In the genomic region with DNA sequence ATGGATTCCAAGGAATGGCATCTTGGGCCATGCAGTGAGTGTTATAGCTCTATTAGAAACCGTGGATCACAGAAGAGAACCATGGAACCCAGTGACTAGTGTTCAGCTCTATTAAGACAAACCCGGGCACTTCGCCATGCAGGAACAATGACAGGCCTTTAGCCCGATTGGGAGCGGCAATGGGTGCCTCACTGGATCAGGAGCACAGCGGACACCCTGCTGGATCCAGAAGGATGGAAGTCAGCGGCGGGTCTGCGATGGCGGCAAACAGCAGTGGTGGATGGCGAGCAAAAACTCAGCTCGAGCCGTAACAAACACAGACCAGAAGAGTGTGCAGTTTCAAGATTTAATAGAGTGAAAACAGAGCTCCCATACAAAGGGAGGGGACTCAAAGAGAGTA, we compare ENCODE assay signal across 7 cellular contexts. TPM values are rescaled to one million over a fixed set of nuclear protein-coding genes. Genes with fewer than 3 reads are reported as not detected.
"Had no signal": no experiment of that assay in that cellular context is flagged by ENCODE, and none has a peak within 500 bp of the region (broad histone marks: within the 10 kb centered on the region; RNA-seq: fewer than 3 reads in every experiment).

No MANE protein-coding gene starts in this region.

RNA-seq across cellular contexts. Expression of gene RANBP3L, which starts 31.0 kb away (rescaled TPM):
- total RNA-seq: dermis blood vessel endothelial cell, endodermal cell, endothelial cell of umbilical vein, epithelial cell of proximal tubule, fibroblast of lung, foreskin keratinocyte, glomerular endothelial cell had no signal
- polyA plus RNA-seq: endothelial cell of umbilical vein, foreskin keratinocyte had no signal
